8 cellular contexts compared by ENCODE assay signal in genomic region chr3:142888484-142889262, GRCh38. TPM values are rescaled to one million over a fixed set of nuclear protein-coding genes. Genes with fewer than 3 reads are reported as not detected.
DNase-seq lines count a peak whose midpoint lies in the region; ATAC-seq and TF ChIP-seq lines count a peak whose summit lies in the region.

Gene PCOLCE2 (minus strand): TSS chr3:142889083. CDS start chr3:142888896, 187 bp downstream.

- DNase-seq in NCI-H2227 (lab: John Stamatoyannopoulos, UW; ENCODE audit: unreplicated experiment) (peak; percentile 58), NCI-H2227 treated with DMSO at 0.1 percent for 48 hours (lab: John Stamatoyannopoulos, UW) (no peak), M059J (ENCODE audit: low read depth) (peak; percentile 54), fibroblast of pulmonary artery (ENCODE audit: low read depth) (no peak), GM19240 (ENCODE audit: insufficient read length, low spot score) (no peak)
- DNase-seq in activated CD4-positive, alpha-beta memory T cell treated with anti-CD3 and anti-CD28 coated beads, Interleukin-2, amount 10 ng/mL, durations not matched to agents 7 days and 5 days: no peak
- no peak for DNase-seq in natural killer cell treated with Interleukin-12 subunit alpha and Interleukin-12 subunit beta and Interleukin-15 and Interleukin-18, amount 100 ng/mL, for 72 hours (ENCODE audit: low spot score)

- peaks cover 10% of the 10 kb centered on the region for H3K4me1 Mint-ChIP-seq in activated CD4-positive, alpha-beta memory T cell treated with anti-CD3 and anti-CD28 coated beads, Interleukin-2, amount 10 ng/mL, durations not matched to agents 7 days and 5 days
- peaks cover 0 to 10% of the 10 kb centered on the region in 2 donors for H3K4me1 Mint-ChIP-seq in natural killer cell treated with Interleukin-12 subunit alpha and Interleukin-12 subunit beta and Interleukin-15 and Interleukin-18, amount 100 ng/mL, for 72 hours (ENCODE audit: low read depth in 2 of 2)

- no peak within 1 kb of the TSS for H3K27ac Mint-ChIP-seq in activated CD4-positive, alpha-beta memory T cell treated with anti-CD3 and anti-CD28 coated beads, Interleukin-2, amount 10 ng/mL, durations not matched to agents 7 days and 5 days
- no peak within 1 kb of the TSS for H3K27ac Mint-ChIP-seq in natural killer cell treated with Interleukin-12 subunit alpha and Interleukin-12 subunit beta and Interleukin-15 and Interleukin-18, amount 100 ng/mL, for 72 hours

- H3K36me3 Mint-ChIP-seq in activated CD4-positive, alpha-beta memory T cell treated with anti-CD3 and anti-CD28 coated beads, Interleukin-2, amount 10 ng/mL, durations not matched to agents 7 days and 5 days (ENCODE audit: low read depth): no peaks in the 10 kb centered on the region
- no peaks in the 10 kb centered on the region for H3K36me3 Mint-ChIP-seq in natural killer cell treated with Interleukin-12 subunit alpha and Interleukin-12 subunit beta and Interleukin-15 and Interleukin-18, amount 100 ng/mL, for 72 hours

- ATAC-seq in natural killer cell treated with Interleukin-12 subunit alpha and Interleukin-12 subunit beta and Interleukin-15 and Interleukin-18, amount 100 ng/mL, for 72 hours: peak; percentile 63 to 64
- ATAC-seq in GM18520 (IDR thresholded peaks at IDR 0.05; ENCODE audit: unreplicated experiment): no peak

- H3K27me3 Mint-ChIP-seq in activated CD4-positive, alpha-beta memory T cell treated with anti-CD3 and anti-CD28 coated beads, Interleukin-2, amount 10 ng/mL, durations not matched to agents 7 days and 5 days: peaks cover 65% of the 10 kb centered on the region
- H3K27me3 Mint-ChIP-seq in natural killer cell treated with Interleukin-12 subunit alpha and Interleukin-12 subunit beta and Interleukin-15 and Interleukin-18, amount 100 ng/mL, for 72 hours: peaks cover 34 to 47% of the 10 kb centered on the region in 2 donors

- no peak for TF ChIP-seq CTCF in fibroblast of pulmonary artery (IDR thresholded peaks at IDR 0.05; ENCODE audit: low read length, missing control alignments)

- POLR2A ChIA-PET in activated CD4-positive, alpha-beta memory T cell treated with anti-CD3 and anti-CD28 coated beads, Interleukin-2, amount 10 ng/mL, durations not matched to agents 7 days and 5 days (lab: Charles Lee): no interaction called here

- CTCF ChIA-PET in activated CD4-positive, alpha-beta memory T cell treated with anti-CD3 and anti-CD28 coated beads, Interleukin-2, amount 10 ng/mL, durations not matched to agents 7 days and 5 days (lab: Charles Lee): no interaction called here

- H3K9me3 Mint-ChIP-seq in activated CD4-positive, alpha-beta memory T cell treated with anti-CD3 and anti-CD28 coated beads, Interleukin-2, amount 10 ng/mL, durations not matched to agents 7 days and 5 days: no peaks in the 10 kb centered on the region
- H3K9me3 Mint-ChIP-seq in natural killer cell treated with Interleukin-12 subunit alpha and Interleukin-12 subunit beta and Interleukin-15 and Interleukin-18, amount 100 ng/mL, for 72 hours: no peaks in the 10 kb centered on the region

- H3K4me3 Mint-ChIP-seq in activated CD4-positive, alpha-beta memory T cell treated with anti-CD3 and anti-CD28 coated beads, Interleukin-2, amount 10 ng/mL, durations not matched to agents 7 days and 5 days: peak within 1 kb of the TSS; percentile 24
- peak within 1 kb of the TSS; percentile 66 for H3K4me3 Mint-ChIP-seq in natural killer cell treated with Interleukin-12 subunit alpha and Interleukin-12 subunit beta and Interleukin-15 and Interleukin-18, amount 100 ng/mL, for 72 hours

- H3K4me3 ChIP-seq in fibroblast of pulmonary artery (replicated peaks; ENCODE audit: low read depth, low read length): peak within 1 kb of the TSS; percentile 51

RNA-seq across cellular contexts. Expression of gene PCOLCE2, which starts in this region (rescaled TPM):
- 21.6 and 26.5 TPM in 2 replicates for total RNA-seq in M059J (2014; rRNA removed; shearing (Covaris generic))
- total RNA-seq in activated CD4-positive, alpha-beta memory T cell treated with anti-CD3 and anti-CD28 coated beads, Interleukin-2, amount 10 ng/mL, durations not matched to agents 7 days and 5 days: under 1 TPM in 1 of 2 experiments, not detected in 1; 0.38 TPM
- total RNA-seq in natural killer cell treated with Interleukin-12 subunit alpha and Interleukin-12 subunit beta and Interleukin-15 and Interleukin-18, amount 100 ng/mL, for 72 hours: not detected

Comparison
In these comparisons a context has a peak if more than half of its experiments do, and no peak if none do; other contexts are left out.
1. RNA of gene PCOLCE2 (total RNA-seq): 21.6 to 26.5 TPM in M059J; 0.38 TPM in activated CD4-positive, alpha-beta memory T cell treated with anti-CD3 and anti-CD28 coated beads, Interleukin-2, amount 10 ng/mL, durations not matched to agents 7 days and 5 days and not detected in natural killer cell treated with Interleukin-12 subunit alpha and Interleukin-12 subunit beta and Interleukin-15 and Interleukin-18, amount 100 ng/mL, for 72 hours; every median in the first group is over 10 times any median in the second.
2. DNase-seq: peak in NCI-H2227 (single experiment) and M059J (single experiment); none in NCI-H2227 treated with DMSO at 0.1 percent for 48 hours (single experiment), activated CD4-positive, alpha-beta memory T cell treated with anti-CD3 and anti-CD28 coated beads, Interleukin-2, amount 10 ng/mL, durations not matched to agents 7 days and 5 days (single experiment), fibroblast of pulmonary artery (single experiment), natural killer cell treated with Interleukin-12 subunit alpha and Interleukin-12 subunit beta and Interleukin-15 and Interleukin-18, amount 100 ng/mL, for 72 hours (single experiment) and GM19240 (single experiment).
3. Peak in ATAC-seq in natural killer cell treated with Interleukin-12 subunit alpha and Interleukin-12 subunit beta and Interleukin-15 and Interleukin-18, amount 100 ng/mL, for 72 hours; RNA of the gene not detected or under 1 TPM.